Comparison of ENCODE assay signal across 8 cellular contexts in genomic region chr6:169701218-169701952, GRCh38. TPM values are rescaled to one million over a fixed set of nuclear protein-coding genes. Genes with fewer than 3 reads are reported as not detected.
DNase-seq lines count a peak whose midpoint lies in the region; ATAC-seq and TF ChIP-seq lines count a peak whose summit lies in the region.

No MANE protein-coding gene starts in this region.

- peak overlapping the region; percentile 92 for H3K4me3 ChIP-seq in A673 (ENCODE audit: low read depth, low read length, poor library complexity, severe bottlenecking)
- peak overlapping the region; percentile 93 for H3K4me3 ChIP-seq in iPS-18a (ENCODE audit: low read length)

- H3K4me1 Mint-ChIP-seq in activated naive CD8-positive, alpha-beta T cell (ENCODE audit: low read depth): peaks cover 47% of the 10 kb centered on the region
- peaks cover 16 to 50% of the 10 kb centered on the region in 2 donors for H3K4me1 Mint-ChIP-seq in stimulated activated naive B cell treated with anti-CD40 and anti-IgM and Interleukin-4, amounts not matched to agents 10 μg/mL and 1 μg/mL and 100 μg/mL, for 72 hours

- H3K27me3 Mint-ChIP-seq in activated naive CD8-positive, alpha-beta T cell: no peaks in the 10 kb centered on the region
- H3K27me3 Mint-ChIP-seq in stimulated activated naive B cell treated with anti-CD40 and anti-IgM and Interleukin-4, amounts not matched to agents 10 μg/mL and 1 μg/mL and 100 μg/mL, for 72 hours: no peaks in the 10 kb centered on the region

- H3K27me3 ChIP-seq in A673 (replicated peaks; ENCODE audit: insufficient read depth, low read depth, low read length, poor library complexity): no peaks in the 10 kb centered on the region
- no peaks in the 10 kb centered on the region for H3K27me3 ChIP-seq in iPS-18a (ENCODE audit: control insufficient read depth, insufficient read depth, low read length)

- H3K4me3 Mint-ChIP-seq in activated naive CD8-positive, alpha-beta T cell: peak overlapping the region; percentile 91
- H3K4me3 Mint-ChIP-seq in stimulated activated naive B cell treated with anti-CD40 and anti-IgM and Interleukin-4, amounts not matched to agents 10 μg/mL and 1 μg/mL and 100 μg/mL, for 72 hours: peak overlapping the region; percentile 94 to 95

- no peaks in the 10 kb centered on the region for H3K9me3 ChIP-seq in A673 (ENCODE audit: low read depth, low read length, poor library complexity, severe bottlenecking)
- H3K9me3 ChIP-seq in iPS-18a (ENCODE audit: control insufficient read depth, low read depth, low read length): no peaks in the 10 kb centered on the region

- H3K4me1 ChIP-seq in A673 (ENCODE audit: insufficient read depth, low read length, poor library complexity, severe bottlenecking) (peaks cover 27% of the 10 kb centered on the region), iPS-18a (ENCODE audit: control insufficient read depth, low read depth, low read length) (peaks cover 23% of the 10 kb centered on the region)

- TSS peak; percentile 84 for BruUV-seq in A673 (replicated peaks; lab: Mats Ljungman, UMichigan)

- H3K27ac ChIP-seq in A673 (ENCODE audit: low read depth, low read length, poor library complexity, severe bottlenecking) (peak overlapping the region; percentile 99), iPS-18a (ENCODE audit: low read length) (peak overlapping the region; percentile 27)

- peak overlapping the region; percentile 89 for H3K9ac ChIP-seq in iPS-18a (ENCODE audit: low read length)

- ATAC-seq in GM18502 (IDR thresholded peaks at IDR 0.05; ENCODE audit: poor library complexity, unreplicated experiment) (peak; percentile 6), HG03460 (IDR thresholded peaks at IDR 0.05; ENCODE audit: unreplicated experiment) (peak; percentile 11), GM21825 (IDR thresholded peaks at IDR 0.05; ENCODE audit: unreplicated experiment) (no peak)
- peak; percentile 7 to 8 for ATAC-seq in stimulated activated naive B cell treated with anti-CD40 and anti-IgM and Interleukin-4, amounts not matched to agents 10 μg/mL and 1 μg/mL and 100 μg/mL, for 72 hours (replicated peaks)

- no peak for TF ChIP-seq CTCF in A673 (conservative IDR thresholded peaks at IDR 0.05; ENCODE audit: low read depth, low read length)

- H3K36me3 Mint-ChIP-seq in activated naive CD8-positive, alpha-beta T cell: peaks cover 7% of the 10 kb centered on the region
- peaks cover 23 to 39% of the 10 kb centered on the region in 2 donors for H3K36me3 Mint-ChIP-seq in stimulated activated naive B cell treated with anti-CD40 and anti-IgM and Interleukin-4, amounts not matched to agents 10 μg/mL and 1 μg/mL and 100 μg/mL, for 72 hours

- no peaks in the 10 kb centered on the region for H3K9me3 Mint-ChIP-seq in activated naive CD8-positive, alpha-beta T cell (ENCODE audit: low read depth)
- peaks cover 0 to under 1% of the 10 kb centered on the region in 2 donors for H3K9me3 Mint-ChIP-seq in stimulated activated naive B cell treated with anti-CD40 and anti-IgM and Interleukin-4, amounts not matched to agents 10 μg/mL and 1 μg/mL and 100 μg/mL, for 72 hours

- CTCF ChIA-PET in A673 (lab: Charles Lee): no interaction called here

- POLR2A ChIA-PET in A673 (lab: Charles Lee; ENCODE audit: low non-redundant PET): interaction anchor here (0.5 to 0.6 kb wide), 2 partner anchors 11 to 187 kb away, joined by 3 to 4 read pairs; no protein-coding TSS in a partner anchor

- DNase-seq in A673 (ENCODE audit: low spot score): no peak
- DNase-seq in stimulated activated naive B cell treated with anti-CD40 and anti-IgM and Interleukin-4, amounts not matched to agents 10 μg/mL and 1 μg/mL and 100 μg/mL, for 72 hours: no peak
- no peak for DNase-seq in T-helper 9 cell

- H3K36me3 ChIP-seq in A673 (ENCODE audit: insufficient read depth, low read length, poor library complexity, severe bottlenecking): peaks cover 33% of the 10 kb centered on the region
- H3K36me3 ChIP-seq in iPS-18a (ENCODE audit: control insufficient read depth, low read depth, low read length): peaks cover 12% of the 10 kb centered on the region

- H3K27ac Mint-ChIP-seq in activated naive CD8-positive, alpha-beta T cell: peak overlapping the region; percentile 80
- H3K27ac Mint-ChIP-seq in stimulated activated naive B cell treated with anti-CD40 and anti-IgM and Interleukin-4, amounts not matched to agents 10 μg/mL and 1 μg/mL and 100 μg/mL, for 72 hours: peak overlapping the region; percentile 97

- intact Hi-C loops in A673 (cut with micrococcal nuclease; ENCODE audit: unreplicated experiment): no loop called here

RNA-seq across cellular contexts. Expression of gene WDR27, which starts 0.4 kb away (rescaled TPM):
- 77.3 and 89.1 TPM in 2 replicates for total RNA-seq in A673 (2021)

RNA-seq across cellular contexts. Expression of gene C6orf120, which starts 0.5 kb away (rescaled TPM):
- total RNA-seq in A673 (2021): 23.2 and 25.9 TPM in 2 replicates

RNA-seq across cellular contexts. Expression of gene PHF10, which starts 22.9 kb away (rescaled TPM):
- total RNA-seq in A673 (2021): 58.4 and 61.4 TPM in 2 replicates

RNA-seq across cellular contexts. Expression of gene DYNLT2, which starts 50.0 kb away (rescaled TPM):
- 2.4 TPM in 2 replicates for total RNA-seq in A673 (2021)

RNA-seq across cellular contexts. Expression of gene ERMARD, which starts 50.0 kb away (rescaled TPM):
- total RNA-seq in A673 (2021): 19.6 and 23.2 TPM in 2 replicates
